12 cellular contexts compared by ENCODE assay signal in genomic region chr3:69787436-69788168, GRCh38. TPM values are rescaled to one million over a fixed set of nuclear protein-coding genes. Genes with fewer than 3 reads are reported as not detected.
DNase-seq lines count a peak whose midpoint lies in the region; ATAC-seq and TF ChIP-seq lines count a peak whose summit lies in the region.
"Had no signal": no experiment of that assay in that cellular context is flagged by ENCODE, and none has a peak within 500 bp of the region (broad histone marks: within the 10 kb centered on the region; RNA-seq: fewer than 3 reads in every experiment).

No MANE protein-coding gene starts in this region.

- peak overlapping the region; percentile 63 for H3K27ac Mint-ChIP-seq in MCF 10A (ENCODE audit: low read depth, unreplicated experiment)
- H3K27ac Mint-ChIP-seq: activated naive CD4-positive, alpha-beta T cell treated with anti-CD3 and anti-CD28 coated beads, Interleukin-2, amount 10 ng/mL, durations not matched to agents 7 days and 5 days; stimulated activated memory B cell treated with anti-CD40 and anti-IgM and Interleukin-4, amounts not matched to agents 10 μg/mL and 1 μg/mL and 100 μg/mL, for 72 hours had no signal

- intact Hi-C loops in MCF 10A (cut with micrococcal nuclease) (no loop called here), vagina (cut with DNase I) (no loop called here)

- no peaks in the 10 kb centered on the region for H3K36me3 Mint-ChIP-seq in MCF 10A (ENCODE audit: insufficient read depth, unreplicated experiment)
- H3K36me3 Mint-ChIP-seq: activated naive CD4-positive, alpha-beta T cell treated with anti-CD3 and anti-CD28 coated beads, Interleukin-2, amount 10 ng/mL, durations not matched to agents 7 days and 5 days; stimulated activated memory B cell treated with anti-CD40 and anti-IgM and Interleukin-4, amounts not matched to agents 10 μg/mL and 1 μg/mL and 100 μg/mL, for 72 hours had no signal

- H3K4me1 ChIP-seq in vagina: peaks cover 74% of the 10 kb centered on the region

- ATAC-seq in HG03039 (IDR thresholded peaks at IDR 0.05; ENCODE audit: unreplicated experiment) (no peak), HG03280 (IDR thresholded peaks at IDR 0.05; ENCODE audit: unreplicated experiment) (no peak)
- ATAC-seq: stimulated activated memory B cell treated with anti-CD40 and anti-IgM and Interleukin-4, amounts not matched to agents 10 μg/mL and 1 μg/mL and 100 μg/mL, for 72 hours had no signal

- DNase-seq in NCI-H510A treated with DMSO at 0.1 percent for 48 hours (lab: John Stamatoyannopoulos, UW) (peak; percentile 16), NCI-H510A (lab: John Stamatoyannopoulos, UW) (no peak), MCF 10A (ENCODE audit: unreplicated experiment) (peak; percentile 56), iris pigment epithelial cell (ENCODE audit: low read depth) (peak; percentile 89), vagina (ENCODE audit: extremely low spot score in 2 of 2) (no peak), NK-92 (lab: John Stamatoyannopoulos, UW; ENCODE audit: unreplicated experiment) (no peak)
- DNase-seq: activated naive CD4-positive, alpha-beta T cell treated with anti-CD3 and anti-CD28 coated beads, Interleukin-2, amount 10 ng/mL, durations not matched to agents 7 days and 5 days; NCI-H446 treated with DMSO at 0.1 percent for 48 hours had no signal

- no TSS peak for BruUV-seq in MCF 10A (replicated peaks; lab: Mats Ljungman, UMichigan)

- TF ChIP-seq CTCF in MCF 10A (IDR thresholded peaks at IDR 0.05; ENCODE audit: unreplicated experiment) (no peak), vagina (IDR thresholded peaks at IDR 0.05) (no peak)

- H3K36me3 ChIP-seq in vagina: no peaks in the 10 kb centered on the region

- CTCF ChIA-PET in MCF 10A (lab: Yijun Ruan, JAX): interaction anchor here (0.6 kb wide), 1 partner anchor 130 kb away, joined by 3 read pairs; no protein-coding TSS in a partner anchor

- H3K27ac ChIP-seq in vagina: peak overlapping the region; percentile 55
- H3K27ac ChIP-seq: parathyroid adenoma had no signal

- no peak for TF ChIP-seq POLR2A in vagina (IDR thresholded peaks at IDR 0.05)

- POLR2A ChIA-PET in MCF 10A (lab: Yijun Ruan, JAX): interaction anchor here (1.5 to 3.5 kb wide), 2 partner anchors 14 to 48 kb away, joined by 5 to 25 read pairs; partner anchors contain the start of gene MITF

- H3K9me3 ChIP-seq in vagina: no peaks in the 10 kb centered on the region

- H3K27me3 ChIP-seq in vagina: no peaks in the 10 kb centered on the region

- peak overlapping the region; percentile 47 for H3K4me3 Mint-ChIP-seq in MCF 10A (ENCODE audit: unreplicated experiment)
- H3K4me3 Mint-ChIP-seq: activated naive CD4-positive, alpha-beta T cell treated with anti-CD3 and anti-CD28 coated beads, Interleukin-2, amount 10 ng/mL, durations not matched to agents 7 days and 5 days; stimulated activated memory B cell treated with anti-CD40 and anti-IgM and Interleukin-4, amounts not matched to agents 10 μg/mL and 1 μg/mL and 100 μg/mL, for 72 hours had no signal

- no peaks in the 10 kb centered on the region for H3K9me3 Mint-ChIP-seq in MCF 10A (ENCODE audit: unreplicated experiment)
- H3K9me3 Mint-ChIP-seq: activated naive CD4-positive, alpha-beta T cell treated with anti-CD3 and anti-CD28 coated beads, Interleukin-2, amount 10 ng/mL, durations not matched to agents 7 days and 5 days; stimulated activated memory B cell treated with anti-CD40 and anti-IgM and Interleukin-4, amounts not matched to agents 10 μg/mL and 1 μg/mL and 100 μg/mL, for 72 hours had no signal

- no peaks in the 10 kb centered on the region for H3K27me3 Mint-ChIP-seq in MCF 10A (ENCODE audit: insufficient read depth, unreplicated experiment)
- H3K27me3 Mint-ChIP-seq: activated naive CD4-positive, alpha-beta T cell treated with anti-CD3 and anti-CD28 coated beads, Interleukin-2, amount 10 ng/mL, durations not matched to agents 7 days and 5 days; stimulated activated memory B cell treated with anti-CD40 and anti-IgM and Interleukin-4, amounts not matched to agents 10 μg/mL and 1 μg/mL and 100 μg/mL, for 72 hours had no signal

- no peak overlapping the region for H3K4me3 ChIP-seq in vagina

- H3K4me1 Mint-ChIP-seq in MCF 10A (ENCODE audit: insufficient read depth, unreplicated experiment): peaks cover 46% of the 10 kb centered on the region
- H3K4me1 Mint-ChIP-seq: activated naive CD4-positive, alpha-beta T cell treated with anti-CD3 and anti-CD28 coated beads, Interleukin-2, amount 10 ng/mL, durations not matched to agents 7 days and 5 days; stimulated activated memory B cell treated with anti-CD40 and anti-IgM and Interleukin-4, amounts not matched to agents 10 μg/mL and 1 μg/mL and 100 μg/mL, for 72 hours had no signal

RNA-seq across cellular contexts. Expression of gene MITF, which starts 48.3 kb away (rescaled TPM):
- 7.4 and 16.1 TPM in 2 replicates for total RNA-seq in MCF 10A (2022)
- total RNA-seq in vagina: 57.7 TPM

Comparison
In these comparisons a context has a peak if more than half of its experiments do, and no peak if none do; other contexts are left out.
1. DNase-seq: peak in NCI-H510A treated with DMSO at 0.1 percent for 48 hours (single experiment), MCF 10A (single experiment) and iris pigment epithelial cell (single experiment); none in NCI-H510A (single experiment), vagina (0 of 2) and NK-92 (single experiment).